In the genomic region with DNA sequence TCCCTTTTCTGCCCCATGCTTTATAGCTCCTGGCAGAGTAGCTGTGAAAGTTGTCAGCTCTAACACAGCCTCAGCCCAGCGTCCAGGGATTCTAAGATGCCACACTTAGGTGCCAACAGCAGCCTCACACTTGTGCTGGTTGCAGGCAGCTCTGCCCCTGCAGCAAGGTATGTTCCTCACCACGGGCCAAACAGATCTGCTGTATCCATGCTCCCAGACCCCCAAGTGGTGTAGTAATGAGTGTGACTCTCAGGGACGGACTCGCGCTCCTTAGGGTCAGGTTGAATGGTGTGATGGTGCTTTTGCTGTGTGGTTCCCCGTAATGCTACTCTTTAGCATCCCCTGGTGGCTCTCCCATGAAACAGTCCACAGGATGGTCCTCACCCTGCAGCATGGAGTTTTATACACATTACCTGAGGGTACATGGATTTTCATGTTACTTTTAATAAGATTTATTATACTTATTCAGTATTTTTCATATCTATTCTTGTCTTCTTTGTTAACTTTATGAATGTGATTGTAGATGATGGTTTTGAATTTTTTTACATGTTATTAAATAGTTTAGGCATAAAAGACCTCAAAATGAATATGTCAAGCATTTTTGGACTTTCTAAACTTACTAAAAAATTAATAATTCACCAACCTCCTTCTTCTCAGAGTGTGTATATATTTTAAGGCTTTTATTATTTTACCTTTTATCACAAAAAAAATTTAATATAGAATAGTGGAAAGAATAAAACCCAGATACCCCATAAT, we compare ENCODE assay signal across 8 cellular contexts.
A peak's percentile ranks its signal among the peaks of the same experiment; 100 is the strongest.
DNase-seq lines count a peak whose midpoint lies in the region; ATAC-seq lines count a peak whose summit lies in the region.

No MANE protein-coding gene starts in this region.

- H3K27ac Mint-ChIP-seq in activated T-helper 17 cell treated with anti-CD3 and anti-CD28 coated beads, Interleukin-2, amount 50 U/mL, for 72 hours: no peak overlapping the region

- no peak overlapping the region for H3K9ac ChIP-seq in trophoblast cell (ENCODE audit: low read length)

- no peak overlapping the region for H3K18ac ChIP-seq in trophoblast cell (ENCODE audit: low read length)

- no peak overlapping the region for H3K14ac ChIP-seq in trophoblast cell (ENCODE audit: low read length)

- no peaks in the 10 kb centered on the region for H3K79me1 ChIP-seq in trophoblast cell (ENCODE audit: low read length)

- H2AFZ ChIP-seq in trophoblast cell (ENCODE audit: insufficient read depth, low read length, poor library complexity): no peak overlapping the region

- no peak overlapping the region for H4K8ac ChIP-seq in trophoblast cell (ENCODE audit: low read depth, low read length)

- no peak overlapping the region for H2BK5ac ChIP-seq in trophoblast cell (ENCODE audit: low read depth, low read length, poor library complexity)

- no peak overlapping the region for H3K4me3 ChIP-seq in trophoblast cell (ENCODE audit: low read depth, low read length)

- WGBS in trophoblast cell (ENCODE audit: extremely low coverage, insufficient coverage, insufficient read length): no CpG with 5 or more reads among the region's 6 CpGs

- no peak overlapping the region for H2BK120ac ChIP-seq in trophoblast cell (ENCODE audit: insufficient read depth, low read length, poor library complexity)

- peaks cover 2% of the 10 kb centered on the region for H3K9me3 ChIP-seq in trophoblast cell (ENCODE audit: insufficient read depth, low read depth, low read length)

- H3K27me3 Mint-ChIP-seq in activated T-helper 17 cell treated with anti-CD3 and anti-CD28 coated beads, Interleukin-2, amount 50 U/mL, for 72 hours: peaks cover 5% of the 10 kb centered on the region

- H3K4ac ChIP-seq in trophoblast cell (ENCODE audit: low read depth, low read length): no peak overlapping the region

- peak; percentile 63 for DNase-seq in COLO829 (ENCODE audit: low spot score)
- DNase-seq in NCI-H82 treated with DMSO at 0.1 percent for 48 hours (lab: John Stamatoyannopoulos, UW; ENCODE audit: unreplicated experiment): peak; percentile 31
- peak; percentile 55 for DNase-seq in globus pallidus (ENCODE audit: low spot score)
- peak; percentile 10 to 75 for DNase-seq in trophoblast cell

- no peaks in the 10 kb centered on the region for H3K27me3 ChIP-seq in trophoblast cell (ENCODE audit: insufficient read depth, low read length)

- H3K23ac ChIP-seq in trophoblast cell (ENCODE audit: low read length): no peak overlapping the region

- H2BK12ac ChIP-seq in trophoblast cell (ENCODE audit: low read length): no peak overlapping the region

- H3K4me3 Mint-ChIP-seq in activated T-helper 17 cell treated with anti-CD3 and anti-CD28 coated beads, Interleukin-2, amount 50 U/mL, for 72 hours: peak overlapping the region; percentile 34

- H4K12ac ChIP-seq in trophoblast cell (ENCODE audit: low read depth, low read length): no peak overlapping the region

- no peak overlapping the region for H3K4me2 ChIP-seq in trophoblast cell (ENCODE audit: low read length)

- ATAC-seq in GM18873 (IDR thresholded peaks at IDR 0.05; ENCODE audit: low FRiP score, unreplicated experiment): peak; percentile 71
- peak; percentile 81 for ATAC-seq in HG03354 (IDR thresholded peaks at IDR 0.05; ENCODE audit: poor library complexity, severe bottlenecking, unreplicated experiment)
- ATAC-seq in activated T-helper 17 cell treated with anti-CD3 and anti-CD28 coated beads, Interleukin-2, amount 50 U/mL, for 72 hours (replicated peaks): peak; percentile 91
- ATAC-seq in HG02970 (IDR thresholded peaks at IDR 0.05; ENCODE audit: low FRiP score, unreplicated experiment): no peak

- H3K9me3 Mint-ChIP-seq in activated T-helper 17 cell treated with anti-CD3 and anti-CD28 coated beads, Interleukin-2, amount 50 U/mL, for 72 hours: no peaks in the 10 kb centered on the region

- H4K91ac ChIP-seq in trophoblast cell (ENCODE audit: low read depth, low read length): no peak overlapping the region

- peaks cover 4% of the 10 kb centered on the region for H3K4me1 Mint-ChIP-seq in activated T-helper 17 cell treated with anti-CD3 and anti-CD28 coated beads, Interleukin-2, amount 50 U/mL, for 72 hours

- H3K79me2 ChIP-seq in trophoblast cell (ENCODE audit: control insufficient read depth, insufficient read depth, low read length, poor library complexity): no peaks in the 10 kb centered on the region

- H2AK5ac ChIP-seq in trophoblast cell (ENCODE audit: low read length): no peak overlapping the region

- H3K27ac ChIP-seq in trophoblast cell (ENCODE audit: low read depth, low read length): no peak overlapping the region

- H3K36me3 ChIP-seq in trophoblast cell (ENCODE audit: control insufficient read depth in 1 of 2, insufficient read depth in 2 of 2, low read length in 2 of 2): no peaks in the 10 kb centered on the region

- H3K36me3 Mint-ChIP-seq in activated T-helper 17 cell treated with anti-CD3 and anti-CD28 coated beads, Interleukin-2, amount 50 U/mL, for 72 hours (ENCODE audit: low read depth): no peaks in the 10 kb centered on the region

- H3K4me1 ChIP-seq in trophoblast cell (ENCODE audit: control insufficient read depth in 1 of 2, insufficient read depth in 2 of 2, low read length in 2 of 2): no peaks in the 10 kb centered on the region
